In genomic region chr10:17643339-17643754, GRCh38 we compare ENCODE assay signal across 8 cellular contexts. TPM values are rescaled to one million over a fixed set of nuclear protein-coding genes. Genes with fewer than 3 reads are reported as not detected.
DNase-seq lines count a peak whose midpoint lies in the region; ATAC-seq and TF ChIP-seq lines count a peak whose summit lies in the region.

No MANE protein-coding gene starts in this region.

- H3K27ac ChIP-seq in H9 (ENCODE audit: insufficient read length, low read depth, low read length) (peak overlapping the region; percentile 53), Karpas-422 (ENCODE audit: low read length) (peak overlapping the region; percentile 82), foreskin keratinocyte (peak overlapping the region; percentile 98)

- H3K4me2 ChIP-seq in H9 (ENCODE audit: insufficient read depth, insufficient read length, low read length) (peak overlapping the region; percentile 98), Karpas-422 (ENCODE audit: low read depth, low read length, poor library complexity, severe bottlenecking) (peak overlapping the region; percentile 75)

- H3T11ph ChIP-seq in H9 (ENCODE audit: low read length) = no peak overlapping the region

- peak; percentile 88 for ATAC-seq in foreskin keratinocyte

- no peak overlapping the region for H3K4ac ChIP-seq in H9 (ENCODE audit: low read depth, low read length)

- no peak for TF ChIP-seq CTCF in H9 (conservative IDR thresholded peaks at IDR 0.05)
- no peak for TF ChIP-seq CTCF in foreskin keratinocyte (conservative IDR thresholded peaks at IDR 0.05)

- H3K4me1 Mint-ChIP-seq in H9 = peaks cover 17 to 22% of the 10 kb centered on the region in 2 experiments
- H3K4me1 Mint-ChIP-seq in activated T-cell treated with anti-CD3 and anti-CD28 coated beads, Interleukin-2, amount 50 U/mL, for 24 hours (ENCODE audit: low read depth) = peaks cover 46% of the 10 kb centered on the region

- peak overlapping the region; percentile 100 for H3K27ac Mint-ChIP-seq in H9
- H3K27ac Mint-ChIP-seq in activated T-cell treated with anti-CD3 and anti-CD28 coated beads, Interleukin-2, amount 50 U/mL, for 24 hours = peak overlapping the region; percentile 100

- no peak overlapping the region for H2BK12ac ChIP-seq in H9 (ENCODE audit: insufficient read length, low read depth, low read length)

- H4K20me1 ChIP-seq in H9 (ENCODE audit: control insufficient read depth, insufficient read depth, insufficient read length) (no peaks in the 10 kb centered on the region), Karpas-422 (ENCODE audit: insufficient read depth, low read depth, low read length) (no peaks in the 10 kb centered on the region; the same call in 1 of the 2 replicates)

- H2AK5ac ChIP-seq in H9 (ENCODE audit: insufficient read length, low read length) = no peak overlapping the region

- H2BK120ac ChIP-seq in H9 (ENCODE audit: low read depth, low read length, poor library complexity, severe bottlenecking) = no peak overlapping the region

- peaks cover 10% of the 10 kb centered on the region for H3K23me2 ChIP-seq in H9 (ENCODE audit: insufficient read length, low read depth, low read length, poor library complexity, severe bottlenecking)

- no peaks in the 10 kb centered on the region for H3K9me2 ChIP-seq in Karpas-422 (replicated peaks; ENCODE audit: insufficient read depth, low read length)

- H3K4me3 ChIP-seq in Karpas-422 (ENCODE audit: low read length) = peak overlapping the region; percentile 95

- no peak overlapping the region for H2BK15ac ChIP-seq in H9 (ENCODE audit: low read depth, low read length)

- H3K27me3 ChIP-seq in H9 (ENCODE audit: insufficient read depth, low read length) (no peaks in the 10 kb centered on the region), Karpas-422 (ENCODE audit: low read length) (no peaks in the 10 kb centered on the region), foreskin keratinocyte (no peaks in the 10 kb centered on the region)

- no CpG with 5 or more reads among the region's 13 CpGs for WGBS in H9 (ENCODE audit: extremely low coverage, insufficient read length, low lambda C conversion rate)

- H3K9me3 ChIP-seq in H9 (ENCODE audit: control insufficient read depth, low read depth, low read length) (no peaks in the 10 kb centered on the region), Karpas-422 (ENCODE audit: low read length) (no peaks in the 10 kb centered on the region)

- H2AFZ ChIP-seq in H9 (ENCODE audit: low read length) (peak overlapping the region; percentile 53), Karpas-422 (ENCODE audit: low read length) (peak overlapping the region; percentile 93)

- H4K5ac ChIP-seq in H9 (ENCODE audit: insufficient read length, low read depth, low read length) = peak overlapping the region; percentile 53

- H3K27me3 Mint-ChIP-seq in H9 (ENCODE audit: low read depth) = no peaks in the 10 kb centered on the region
- no peaks in the 10 kb centered on the region for H3K27me3 Mint-ChIP-seq in activated T-cell treated with anti-CD3 and anti-CD28 coated beads, Interleukin-2, amount 50 U/mL, for 24 hours

- H3K9me3 Mint-ChIP-seq in H9 = no peaks in the 10 kb centered on the region
- H3K9me3 Mint-ChIP-seq in activated T-cell treated with anti-CD3 and anti-CD28 coated beads, Interleukin-2, amount 50 U/mL, for 24 hours = peaks cover 4% of the 10 kb centered on the region

- H2BK5ac ChIP-seq in H9 (ENCODE audit: insufficient read length, low read length) = peak overlapping the region; percentile 66

- peaks cover 12% of the 10 kb centered on the region for H3K36me3 ChIP-seq in Karpas-422 (ENCODE audit: insufficient read depth, low read length)

- peaks cover 6% of the 10 kb centered on the region for H3K79me1 ChIP-seq in H9 (ENCODE audit: insufficient read depth, low read depth, low read length, poor library complexity, severe bottlenecking)

- H3K79me2 ChIP-seq in H9 (ENCODE audit: insufficient read depth, low read length) (peaks cover 23% of the 10 kb centered on the region), Karpas-422 (ENCODE audit: low read length) (peaks cover 59% of the 10 kb centered on the region)

- peak overlapping the region; percentile 97 to 99 for H3K4me3 Mint-ChIP-seq in H9
- peak overlapping the region; percentile 98 for H3K4me3 Mint-ChIP-seq in activated T-cell treated with anti-CD3 and anti-CD28 coated beads, Interleukin-2, amount 50 U/mL, for 24 hours

- H3K23ac ChIP-seq in H9 (ENCODE audit: insufficient read length, low read depth, low read length) = no peak overlapping the region

- H3K56ac ChIP-seq in H9 (ENCODE audit: insufficient read length, low read depth, low read length) = no peak overlapping the region

- H3K14ac ChIP-seq in H9 (ENCODE audit: insufficient read depth, low read length) = peak overlapping the region; percentile 44; the same call in 1 of the 2 replicates

- no peak overlapping the region for H4K91ac ChIP-seq in H9 (ENCODE audit: insufficient read length, low read depth, low read length)

- H3K36me3 Mint-ChIP-seq in H9 (ENCODE audit: insufficient read depth in 1 of 3, low read depth in 3 of 3) = peaks cover 3 to 12% (median 5%) of the 10 kb centered on the region in 3 experiments; a peak in 6 of 7 replicates
- H3K36me3 Mint-ChIP-seq in activated T-cell treated with anti-CD3 and anti-CD28 coated beads, Interleukin-2, amount 50 U/mL, for 24 hours (ENCODE audit: low read depth) = peaks cover 35% of the 10 kb centered on the region

- no peak overlapping the region for H4K8ac ChIP-seq in H9 (replicated peaks; ENCODE audit: insufficient read length, low read depth, low read length)

- H3K4me1 ChIP-seq in H9 (ENCODE audit: insufficient read depth, low read length) = no peaks in the 10 kb centered on the region
- peaks cover 25% of the 10 kb centered on the region for H3K4me1 ChIP-seq in Karpas-422 (ENCODE audit: low read length)
- H3K4me1 ChIP-seq in foreskin keratinocyte = peaks cover 28% of the 10 kb centered on the region

- peak overlapping the region; percentile 98 for H3K9ac ChIP-seq in H9 (ENCODE audit: extremely low read depth, insufficient read length, low read length)
- peak overlapping the region; percentile 87 for H3K9ac ChIP-seq in Karpas-422 (ENCODE audit: low read length)

- H2BK20ac ChIP-seq in H9 (ENCODE audit: low read depth, low read length, poor library complexity, severe bottlenecking) = no peak overlapping the region

- peak; percentile 64 for DNase-seq in activated CD8-positive, alpha-beta memory T cell treated with anti-CD3 and anti-CD28 coated beads, Interleukin-2, amount 50 U/mL, for 48 hours
- no peak for DNase-seq in activated CD8-positive, alpha-beta memory T cell treated with anti-CD3 and anti-CD28 coated beads, Interleukin-2, amount 50 U/mL, for 4 hours
- DNase-seq in H9 (peak; percentile 39), Karpas-422 (no peak), foreskin keratinocyte (peak; percentile 79 to 91), occipital lobe (lab: John Stamatoyannopoulos, UW) (peak; percentile 66), NCI-H524 treated with DMSO at 0.1 percent for 48 hours (lab: John Stamatoyannopoulos, UW) (no peak)
- no peak for DNase-seq in activated T-cell treated with anti-CD3 and anti-CD28 coated beads, Interleukin-2, amount 50 U/mL, for 24 hours

- peak overlapping the region; percentile 76 for H3K18ac ChIP-seq in H9 (ENCODE audit: insufficient read length, low read depth, low read length)

RNA-seq across cellular contexts. Expression of gene STAM, which starts 0.6 kb away (rescaled TPM):
- total RNA-seq in H9 (2021) (26.9 and 29.3 TPM in 2 replicates), foreskin keratinocyte (28.4 and 29.4 TPM in 2 replicates), occipital lobe (34.8 TPM)
- total RNA-seq in Karpas-422 (2014; rRNA removed; shearing (Covaris generic); ENCODE audit: low replicate concordance) = 7.3 and 14.4 TPM in 2 replicates
- 9.8 and 12.0 TPM in 2 replicates for polyA plus RNA-seq in foreskin keratinocyte

RNA-seq across cellular contexts. Expression of gene HACD1, which starts 26.2 kb away (rescaled TPM):
- 23.7 and 25.0 TPM in 2 replicates for total RNA-seq in H9 (2021)
- total RNA-seq in Karpas-422 (2014; rRNA removed; shearing (Covaris generic); ENCODE audit: low replicate concordance) = not detected in 2 replicates
- total RNA-seq in foreskin keratinocyte = 20.2 and 22.1 TPM in 2 replicates
- polyA plus RNA-seq in foreskin keratinocyte = 27.7 and 33.4 TPM in 2 replicates
- 18.7 TPM for total RNA-seq in occipital lobe

Comparison
In these comparisons a context has a peak if more than half of its experiments do, and no peak if none do; other contexts are left out.
1. DNase-seq: peak in activated CD8-positive, alpha-beta memory T cell treated with anti-CD3 and anti-CD28 coated beads, Interleukin-2, amount 50 U/mL, for 48 hours (single experiment), H9 (single experiment), foreskin keratinocyte (2 of 2) and occipital lobe (single experiment); none in activated CD8-positive, alpha-beta memory T cell treated with anti-CD3 and anti-CD28 coated beads, Interleukin-2, amount 50 U/mL, for 4 hours (single experiment), Karpas-422 (single experiment), activated T-cell treated with anti-CD3 and anti-CD28 coated beads, Interleukin-2, amount 50 U/mL, for 24 hours (single experiment) and NCI-H524 treated with DMSO at 0.1 percent for 48 hours (single experiment).
2. RNA of gene HACD1, which starts 26.2 kb away (total RNA-seq): 23.7 to 25.0 TPM in H9, 20.2 to 22.1 TPM in foreskin keratinocyte and 18.7 TPM in occipital lobe (single experiment); not detected in Karpas-422; every median in the first group is over 10 times any median in the second.
3. Peak in every context shown above with its lines, with median percentiles within 50 percentile points of each other: H3K27ac ChIP-seq.